18 cellular contexts compared by ENCODE assay signal in the genomic region with DNA sequence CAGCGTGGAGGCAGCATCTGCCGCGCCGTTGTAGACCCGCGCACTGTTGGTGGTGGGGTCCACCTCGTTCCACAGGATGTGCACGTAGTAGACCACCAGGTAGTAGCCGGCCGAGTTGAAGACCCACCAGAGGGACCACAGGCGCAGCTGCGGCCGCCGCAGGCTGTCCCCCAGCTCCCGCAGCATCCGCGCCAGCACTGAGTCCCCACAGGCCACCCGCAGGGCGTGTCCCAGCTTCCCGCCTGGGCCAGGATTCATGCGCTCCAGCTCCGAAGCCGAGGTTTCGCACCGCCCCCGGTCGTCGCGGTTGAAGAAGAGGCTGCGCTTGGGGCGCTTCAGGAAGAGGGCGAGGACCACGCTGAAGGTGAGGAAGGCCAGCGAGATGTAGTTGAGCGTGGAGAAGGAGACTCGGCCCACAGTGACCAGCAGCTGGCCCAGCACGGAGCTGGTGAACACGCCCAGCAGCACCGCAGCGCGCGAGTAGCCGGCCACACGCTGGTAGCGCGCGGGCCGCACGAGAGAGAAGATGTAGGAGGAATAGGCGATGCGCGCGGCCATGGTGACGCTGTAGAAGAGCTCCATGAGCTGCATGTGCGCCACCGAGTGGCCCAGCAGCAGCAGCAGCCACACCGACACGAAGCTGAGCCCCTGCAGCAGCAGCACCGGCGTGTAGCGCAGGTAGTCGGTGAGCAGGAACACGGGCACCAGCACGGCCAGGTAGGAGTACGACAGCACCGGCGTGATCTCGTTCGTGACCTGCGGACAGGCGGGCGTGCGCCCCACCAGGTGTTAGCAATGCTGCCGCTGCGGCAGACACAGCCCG. TPM values are rescaled to one million over a fixed set of nuclear protein-coding genes. Genes with fewer than 3 reads are reported as not detected.
DNase-seq lines count a peak whose midpoint lies in the region; ATAC-seq and TF ChIP-seq lines count a peak whose summit lies in the region.
"Had no signal": no experiment of that assay in that cellular context is flagged by ENCODE, and none has a peak within 500 bp of the region (broad histone marks: within the 10 kb centered on the region; RNA-seq: fewer than 3 reads in every experiment).

No MANE protein-coding gene starts in this region.

- TF ChIP-seq POLR2A in adrenal gland (IDR thresholded peaks at IDR 0.05): no peak

- H3K4me1 ChIP-seq in RWPE2 (ENCODE audit: insufficient read depth, poor library complexity, severe bottlenecking) (no peaks in the 10 kb centered on the region), adrenal gland (replicated peaks in 1 of 2) (peaks cover 19 to 22% of the 10 kb centered on the region in 2 donors), psoas muscle (peaks cover 9% of the 10 kb centered on the region)
- H3K4me1 ChIP-seq: breast epithelium had no signal

- H3K36me3 Mint-ChIP-seq in T-helper 2 cell treated with Interferon-gamma antibody and Interleukin-4, amounts not matched to agents 5 μg/mL and 100 μg/mL, for 36 hours (ENCODE audit: low read depth): peaks cover 20% of the 10 kb centered on the region

- H3K27me3 ChIP-seq in RWPE2 (ENCODE audit: insufficient read depth, poor library complexity, severe bottlenecking) (no peaks in the 10 kb centered on the region), adrenal gland (no peaks in the 10 kb centered on the region), psoas muscle (ENCODE audit: insufficient read depth in 3 of 3, low read length in 2 of 3) (no peaks in the 10 kb centered on the region)
- H3K27me3 ChIP-seq: breast epithelium, esophagus muscularis mucosa, testis had no signal

- H3K4me3 ChIP-seq in RWPE2 (ENCODE audit: severe bottlenecking) (no peak overlapping the region), adrenal gland (no peak overlapping the region), psoas muscle (no peak overlapping the region)
- H3K4me3 ChIP-seq: breast epithelium, esophagus muscularis mucosa, GM12878 had no signal

- 95 to 98% (median 98%) methylated on average over 49 to 76 of the region's 76 CpGs for WGBS in adrenal gland, 4 donors
- 97 to 98% (median 97%) methylated on average over 66 to 76 of the region's 76 CpGs for WGBS in psoas muscle, 3 donors

- intact Hi-C loops in adrenal gland (cut with DNase I): no loop called here
- intact Hi-C loops in left colon (cut with DNase I, micrococcal nuclease): no loop called here
- intact Hi-C loops in psoas muscle (cut with DNase I): no loop called here

- H3K36me3 ChIP-seq in RWPE2 (ENCODE audit: low read depth) (peaks cover 15% of the 10 kb centered on the region), adrenal gland (replicated peaks in 1 of 2) (no peaks in the 10 kb centered on the region), psoas muscle (ENCODE audit: insufficient read depth in 1 of 2, low read depth in 1 of 2) (no peaks in the 10 kb centered on the region)
- H3K36me3 ChIP-seq: breast epithelium had no signal

- H3K4me3 Mint-ChIP-seq in T-helper 2 cell treated with Interferon-gamma antibody and Interleukin-4, amounts not matched to agents 5 μg/mL and 100 μg/mL, for 36 hours: no peak overlapping the region
- H3K4me3 Mint-ChIP-seq: activated B cell treated with CpG ODN at 0.5 μM for 24 hours; activated naive CD4-positive, alpha-beta T cell treated with anti-CD3 and anti-CD28 coated beads, Interleukin-2, amount 50 U/mL, for 24 hours; T-helper 1 cell treated with Interleukin-12 subunit alpha and Interleukin-12 subunit beta and Interleukin-4 antibody, amounts not matched to agents 30 μg/mL and 1 μg/mL, for 36 hours had no signal

- POLR2A ChIA-PET in HEK293T (lab: Yijun Ruan, JAX): no interaction called here

- DNase-seq in RWPE2 (ENCODE audit: low spot score): peak; percentile 69
- peak in 4 of 7 donors; percentile 3 to 18 (median 12) for DNase-seq in adrenal gland
- peak; percentile 12 to 24 for DNase-seq in left colon
- peak; percentile 11 to 42 for DNase-seq in psoas muscle
- no peak for DNase-seq in HEK293T (ENCODE audit: extremely low spot score)
- no peak for DNase-seq in T-helper 2 cell treated with Interferon-gamma antibody and Interleukin-4, amounts not matched to agents 5 μg/mL and 100 μg/mL, for 36 hours (ENCODE audit: low spot score)
- DNase-seq: activated B cell treated with CpG ODN at 0.5 μM for 24 hours; NCI-H1694 treated with DMSO at 0.1 percent for 48 hours; NCI-H446 treated with DMSO at 0.1 percent for 48 hours; SHP77 treated with DMSO at 0.1 percent for 48 hours; stimulated activated CD4-positive, alpha-beta T cell treated with anti-CD3 and anti-CD28 coated beads, Interleukin-4, amount 100 ng/mL, for 1 hour; testis had no signal

- CTCF ChIA-PET in HEK293T (lab: Yijun Ruan, JAX): no interaction called here

- no peaks in the 10 kb centered on the region for H3K9me3 Mint-ChIP-seq in T-helper 2 cell treated with Interferon-gamma antibody and Interleukin-4, amounts not matched to agents 5 μg/mL and 100 μg/mL, for 36 hours
- H3K9me3 Mint-ChIP-seq: activated B cell treated with CpG ODN at 0.5 μM for 24 hours; activated naive CD4-positive, alpha-beta T cell treated with anti-CD3 and anti-CD28 coated beads, Interleukin-2, amount 50 U/mL, for 24 hours; T-helper 1 cell treated with Interleukin-12 subunit alpha and Interleukin-12 subunit beta and Interleukin-4 antibody, amounts not matched to agents 30 μg/mL and 1 μg/mL, for 36 hours had no signal

- H3K4me1 Mint-ChIP-seq in T-helper 2 cell treated with Interferon-gamma antibody and Interleukin-4, amounts not matched to agents 5 μg/mL and 100 μg/mL, for 36 hours (ENCODE audit: low read depth): peaks cover 4% of the 10 kb centered on the region

- no peak overlapping the region for H3K27ac Mint-ChIP-seq in T-helper 2 cell treated with Interferon-gamma antibody and Interleukin-4, amounts not matched to agents 5 μg/mL and 100 μg/mL, for 36 hours
- H3K27ac Mint-ChIP-seq: activated B cell treated with CpG ODN at 0.5 μM for 24 hours had no signal

- H3K9me3 ChIP-seq in RWPE2 (ENCODE audit: severe bottlenecking) (no peaks in the 10 kb centered on the region), adrenal gland (replicated peaks in 1 of 3) (no peaks in the 10 kb centered on the region), psoas muscle (no peaks in the 10 kb centered on the region)
- H3K9me3 ChIP-seq: breast epithelium, esophagus muscularis mucosa, testis had no signal

- no peak for ATAC-seq in RWPE2 (ENCODE audit: low read depth)
- no peak for ATAC-seq in left colon
- no peak for ATAC-seq in psoas muscle
- ATAC-seq in GM18517 (IDR thresholded peaks at IDR 0.05; ENCODE audit: unreplicated experiment): no peak
- ATAC-seq: GM12878 had no signal

- TF ChIP-seq CTCF in RWPE2 (IDR thresholded peaks at IDR 0.05; ENCODE audit: poor library complexity, severe bottlenecking): no peak
- no peak for TF ChIP-seq CTCF in adrenal gland (IDR thresholded peaks at IDR 0.05)
- no peak for TF ChIP-seq CTCF in psoas muscle (IDR thresholded peaks at IDR 0.05)

- H3K27me3 Mint-ChIP-seq in T-helper 2 cell treated with Interferon-gamma antibody and Interleukin-4, amounts not matched to agents 5 μg/mL and 100 μg/mL, for 36 hours (ENCODE audit: low read depth): no peaks in the 10 kb centered on the region
- H3K27me3 Mint-ChIP-seq: activated B cell treated with CpG ODN at 0.5 μM for 24 hours; activated naive CD4-positive, alpha-beta T cell treated with anti-CD3 and anti-CD28 coated beads, Interleukin-2, amount 50 U/mL, for 24 hours had no signal

- H3K27ac ChIP-seq in RWPE2 (ENCODE audit: poor library complexity, severe bottlenecking): no peak overlapping the region
- H3K27ac ChIP-seq in adrenal gland: no peak overlapping the region
- H3K27ac ChIP-seq in psoas muscle: no peak overlapping the region
- H3K27ac ChIP-seq: breast epithelium, esophagus muscularis mucosa, testis had no signal

TF ChIP-seq in HEK293T, 16 proteins besides CTCF, POLR2A, EP300 and RAD21:
- TF ChIP-seq L3MBTL2 (conservative IDR thresholded peaks at IDR 0.05): no peak
- TF ChIP-seq SUZ12 (IDR thresholded peaks at IDR 0.05): no peak
- TF ChIP-seq ELF4 (IDR thresholded peaks at IDR 0.05): no peak
- no peak for TF ChIP-seq NFRKB (IDR thresholded peaks at IDR 0.05)
- TF ChIP-seq, protein P1, sequence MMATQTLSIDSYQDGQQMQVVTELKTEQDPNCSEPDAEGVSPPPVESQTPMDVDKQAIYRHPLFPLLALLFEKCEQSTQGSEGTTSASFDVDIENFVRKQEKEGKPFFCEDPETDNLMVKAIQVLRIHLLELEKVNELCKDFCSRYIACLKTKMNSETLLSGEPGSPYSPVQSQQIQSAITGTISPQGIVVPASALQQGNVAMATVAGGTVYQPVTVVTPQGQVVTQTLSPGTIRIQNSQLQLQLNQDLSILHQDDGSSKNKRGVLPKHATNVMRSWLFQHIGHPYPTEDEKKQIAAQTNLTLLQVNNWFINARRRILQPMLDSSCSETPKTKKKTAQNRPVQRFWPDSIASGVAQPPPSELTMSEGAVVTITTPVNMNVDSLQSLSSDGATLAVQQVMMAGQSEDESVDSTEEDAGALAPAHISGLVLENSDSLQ (IDR thresholded peaks at IDR 0.05): no peak
- no peak for TF ChIP-seq FOXM1 (IDR thresholded peaks at IDR 0.05; ENCODE audit: borderline replicate concordance)
- TF ChIP-seq TARDBP (IDR thresholded peaks at IDR 0.05): no peak
- TF ChIP-seq ARNT (IDR thresholded peaks at IDR 0.05): no peak
- TF ChIP-seq HDGF (IDR thresholded peaks at IDR 0.05; ENCODE audit: borderline replicate concordance): no peak
- no peak for TF ChIP-seq BHLHE40 (IDR thresholded peaks at IDR 0.05; ENCODE audit: borderline replicate concordance)
- TF ChIP-seq FOXA1 (IDR thresholded peaks at IDR 0.05): no peak
- no peak for TF ChIP-seq SP1 (IDR thresholded peaks at IDR 0.05)
- TF ChIP-seq LEF1 (IDR thresholded peaks at IDR 0.05; ENCODE audit: borderline replicate concordance): no peak
- TF ChIP-seq FOXK2 (IDR thresholded peaks at IDR 0.05): no peak
- TF ChIP-seq CTBP1 (IDR thresholded peaks at IDR 0.05; ENCODE audit: borderline replicate concordance): no peak
- TF ChIP-seq ZNF384 (IDR thresholded peaks at IDR 0.05): no peak

RNA-seq across cellular contexts. Expression of a gene that starts 10.6 kb away (rescaled TPM):
- total RNA-seq in adrenal gland: 10 to 100 TPM; 13.1 to 21.2 (median 18.9) TPM
- polyA plus RNA-seq in adrenal gland: 10 to 100 TPM in 2 of 3 donors, 1 to 10 TPM in 1; 1.7 to 15.2 (median 14.2) TPM
- total RNA-seq in left colon: 10 to 100 TPM; 18.2 to 18.9 TPM
- total RNA-seq in psoas muscle: 1 to 10 TPM; 1.4 to 2.8 (median 1.9) TPM
- 1 to 10 TPM; 2.3 to 3.8 (median 3.1) TPM for polyA plus RNA-seq in psoas muscle

Comparison
In these comparisons a context has a peak if more than half of its experiments do, and no peak if none do; other contexts are left out.
1. DNase-seq: peak in RWPE2 (single experiment), adrenal gland (4 of 7), left colon (2 of 2) and psoas muscle (2 of 2); none in HEK293T (single experiment) and T-helper 2 cell treated with Interferon-gamma antibody and Interleukin-4, amounts not matched to agents 5 μg/mL and 100 μg/mL, for 36 hours (single experiment).